ENCODE assay signal across 8 cellular contexts in genomic region chr9:36991516-36992134, GRCh38. TPM values are rescaled to one million over a fixed set of nuclear protein-coding genes. Genes with fewer than 3 reads are reported as not detected.
A peak's percentile ranks its signal among the peaks of the same experiment; 100 is the strongest.
DNase-seq lines count a peak whose midpoint lies in the region; ATAC-seq and TF ChIP-seq lines count a peak whose summit lies in the region.

No MANE protein-coding gene starts in this region.

- intact Hi-C loops in upper lobe of right lung (cut with DNase I) = no loop called here

- CTCF ChIA-PET in WTC11 (lab: Charles Lee) = interaction anchor here (0.5 to 13.2 kb wide), 38 partner anchors 8 to 635 kb away, joined by 3 to 232 read pairs (median 5); no protein-coding TSS in a partner anchor

- no peak overlapping the region for H3K27ac Mint-ChIP-seq in WTC11

- H3K9me3 Mint-ChIP-seq in WTC11 = 0 out of 2 replicates have a peak, but pooled peaks cover 5% of the 10 kb centered on the region

- H3K27ac ChIP-seq in upper lobe of right lung = no peak overlapping the region

- DNase-seq in CMK (ENCODE audit: low read depth) = peak; percentile 58
- peak; percentile 89 for DNase-seq in H7
- peak; percentile 84 for DNase-seq in WTC11 (ENCODE audit: low spot score)
- peak; percentile 81 for DNase-seq in iPS-NIHi11 (ENCODE audit: low spot score)
- peak; percentile 18 for DNase-seq in upper lobe of right lung

- no peak overlapping the region for H3K4me3 ChIP-seq in H7 (ENCODE audit: insufficient read depth, low read depth, low read length)
- H3K4me3 ChIP-seq in upper lobe of right lung = no peak overlapping the region

- no peaks in the 10 kb centered on the region for H3K9me3 ChIP-seq in upper lobe of right lung

- TF ChIP-seq CTCF in WTC11 (IDR thresholded peaks at IDR 0.05) = peak; percentile 87
- TF ChIP-seq CTCF in upper lobe of right lung (IDR thresholded peaks at IDR 0.05) = peak; percentile 24

- POLR2A ChIA-PET in WTC11 (lab: Charles Lee) = interaction anchor here (0.9 to 1.2 kb wide), 2 partner anchors 16 to 118 kb away, joined by 3 read pairs; no protein-coding TSS in a partner anchor

- peaks cover 63% of the 10 kb centered on the region for H3K27me3 Mint-ChIP-seq in WTC11 (ENCODE audit: low read depth)

- H3K4me1 ChIP-seq in upper lobe of right lung = no peaks in the 10 kb centered on the region

- H3K4me1 Mint-ChIP-seq in WTC11 = peaks cover 31% of the 10 kb centered on the region

- ATAC-seq in WTC11 = peak; percentile 65
- ATAC-seq in upper lobe of right lung = peak; percentile 20
- no peak for ATAC-seq in GM18870 (IDR thresholded peaks at IDR 0.05; ENCODE audit: unreplicated experiment)
- no peak for ATAC-seq in GM21723 (IDR thresholded peaks at IDR 0.05; ENCODE audit: unreplicated experiment)
- ATAC-seq in GM18498 (IDR thresholded peaks at IDR 0.05; ENCODE audit: unreplicated experiment) = no peak

- no peak overlapping the region for H3K4me3 Mint-ChIP-seq in WTC11

- H3K36me3 Mint-ChIP-seq in WTC11 = no peaks in the 10 kb centered on the region; the same call in 1 of the 2 replicates

- peaks cover 36% of the 10 kb centered on the region for H3K27me3 ChIP-seq in H7 (ENCODE audit: control insufficient read depth, insufficient read depth, low read length)
- peaks cover 40% of the 10 kb centered on the region for H3K27me3 ChIP-seq in upper lobe of right lung

- no peaks in the 10 kb centered on the region for H3K36me3 ChIP-seq in H7 (replicated peaks; ENCODE audit: control insufficient read depth, insufficient read depth, low read length)
- no peaks in the 10 kb centered on the region for H3K36me3 ChIP-seq in upper lobe of right lung

TF ChIP-seq in WTC11, 78 proteins besides CTCF, POLR2A, EP300 and RAD21:
- TF ChIP-seq ETV6 (CRISPR knock-in tag; IDR thresholded peaks at IDR 0.05) = peak; percentile 45; the same call in 1 of the 2 replicates
- no peak for TF ChIP-seq SP1 (CRISPR knock-in tag; conservative IDR thresholded peaks at IDR 0.05)
- no peak for TF ChIP-seq NR2C2 (CRISPR knock-in tag; IDR thresholded peaks at IDR 0.05)

RNA-seq across cellular contexts. Expression of gene PAX5, which starts 42.4 kb away (rescaled TPM):
- total RNA-seq in H7 (2014; rRNA removed; shearing (Covaris generic)) = 1.7 and 4.7 TPM in 2 replicates
- total RNA-seq in WTC11 (2021) (3.5 to 6.6 TPM (median 4.4 TPM) in 3 replicates), upper lobe of right lung (0.23 TPM)

Comparison
In these comparisons a context has a peak if more than half of its experiments do, and no peak if none do; other contexts are left out.
1. DNase-seq: peak in every context shown above with its lines; median percentile 89 in H7; 84 in WTC11; 81 in iPS-NIHi11; 58 in CMK; 18 in upper lobe of right lung.
2. ATAC-seq: peak in WTC11 (single experiment) and upper lobe of right lung (single experiment); none in GM18870 (single experiment), GM21723 (single experiment) and GM18498 (single experiment).